Comparison of ENCODE assay signal across 20 cellular contexts in the genomic region with DNA sequence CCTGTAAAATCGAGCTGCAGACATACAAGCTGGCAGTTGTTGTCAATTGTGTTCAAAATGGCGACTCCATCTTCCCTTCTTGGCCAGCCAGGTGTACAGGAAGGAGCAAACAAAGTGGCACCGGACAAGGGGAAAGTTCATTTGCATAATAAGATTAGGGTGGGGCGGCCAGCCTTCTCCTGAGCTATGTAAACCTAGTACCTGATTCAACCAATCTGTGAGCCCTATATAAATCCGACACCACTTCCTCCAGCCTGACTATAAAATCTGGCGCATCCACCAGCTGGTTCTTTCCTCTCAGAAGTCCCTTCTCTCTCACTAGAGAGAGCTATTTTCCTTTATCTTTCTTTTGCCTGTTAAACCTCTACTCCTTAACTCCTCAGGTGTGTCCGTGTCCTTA. TPM values are rescaled to one million over a fixed set of nuclear protein-coding genes. Genes with fewer than 3 reads are reported as not detected.
DNase-seq lines count a peak whose midpoint lies in the region; ATAC-seq, FAIRE-seq and TF ChIP-seq lines count a peak whose summit lies in the region.
"Had no signal": no experiment of that assay in that cellular context is flagged by ENCODE, and none has a peak within 500 bp of the region (broad histone marks: within the 10 kb centered on the region; RNA-seq: fewer than 3 reads in every experiment).

No MANE protein-coding gene starts in this region.

- TF ChIP-seq RAD21 in liver (IDR thresholded peaks at IDR 0.05) (peak; percentile 9 to 28), K562 (CRISPR knock-in tag; conservative IDR thresholded peaks at IDR 0.05 in 1 of 2, IDR thresholded peaks at IDR 0.05 in 1 of 2) (peak; percentile 67 to 77)

- CTCF ChIA-PET in K562 (lab: Yijun Ruan, JAX; ENCODE audit: low intra/inter-chr PET ratio), result interaction anchor here (0.7 kb wide), 1 partner anchor 98 kb away, joined by 3 read pairs; no protein-coding TSS in a partner anchor

- H4K20me1 ChIP-seq in K562 (replicated peaks; ENCODE audit: control insufficient read depth, insufficient read depth, low read length), result no peaks in the 10 kb centered on the region

- no peaks in the 10 kb centered on the region for H3K9me1 ChIP-seq in K562 (ENCODE audit: control insufficient read depth, insufficient read depth, low read length)

- H3K4me2 ChIP-seq in K562 (ENCODE audit: insufficient read depth, low read length), result no peak overlapping the region
- H3K4me2 ChIP-seq: SK-N-SH had no signal

- in situ Hi-C loops in K562 (cut with MboI), result no loop called here

- TF ChIP-seq POLR2A in right lobe of liver (IDR thresholded peaks at IDR 0.05) (no peak), K562 (conservative IDR thresholded peaks at IDR 0.05) (no peak)

- H3K4me3 ChIP-seq in liver (ENCODE audit: low read depth in 1 of 3, low read length in 3 of 3) (no peak overlapping the region), right lobe of liver (no peak overlapping the region), K562 (no peak overlapping the region)
- H3K4me3 ChIP-seq: GM12878, pancreas, upper lobe of left lung had no signal

- POLR2A ChIA-PET in K562 (lab: Yijun Ruan, JAX), result interaction anchor here (0.6 to 1.7 kb wide), 3 partner anchors 8 to 42 kb away, joined by 3 to 6 read pairs (median 4); a partner anchor contains a TSS

- BruUV-seq in K562 (replicated peaks; lab: Mats Ljungman, UMichigan), result no TSS peak

- FAIRE-seq in K562 (lab: Jason Lieb, UNC), result peak; percentile 40
- FAIRE-seq: GM12878, islet of Langerhans, pancreas had no signal

- DNase-seq in right lobe of liver (no peak), NCI-H510A (lab: John Stamatoyannopoulos, UW) (peak; percentile 32), K562 (ENCODE audit: extremely low read depth in 1 of 4, low spot score in 3 of 4) (peak in 2 of 4 experiments; percentile 30 to 55), dedifferentiated amniotic fluid mesenchymal stem cell (ENCODE audit: extremely low spot score) (no peak), EL (no peak), pons (ENCODE audit: low spot score) (no peak)
- DNase-seq: activated effector memory CD4-positive, alpha-beta T cell treated with anti-CD3 and anti-CD28 coated beads, Interleukin-2, amount 50 U/mL, for 16 hours; DND-41; erythroblast; H9; KBM-7; NCI-H1694 treated with DMSO at 0.1 percent for 48 hours; pancreas; SK-N-SH; stimulated activated naive CD4-positive, alpha-beta T cell; upper lobe of left lung had no signal

- intact Hi-C loops in right lobe of liver (cut with DNase I) (no loop called here), K562 (cut with micrococcal nuclease) (loop anchor here (5.0 kb wide), 3 partner anchors 80 to 375 kb away; no protein-coding TSS in a partner anchor)

- TF ChIP-seq CTCF in liver (IDR thresholded peaks at IDR 0.05; ENCODE audit: low read depth, low read length, missing input control) (no peak), right lobe of liver (IDR thresholded peaks at IDR 0.05) (no peak), K562 (IDR thresholded peaks at IDR 0.05 in 2 of 3, conservative IDR thresholded peaks at IDR 0.05 in 1 of 3; ENCODE audit: insufficient read depth in 2 of 3, low read depth in 1 of 3, low read length in 3 of 3) (peak; percentile 33 to 58 (median 36); a peak in 3 of 6 replicates)

- no peaks in the 10 kb centered on the region for H3K4me1 ChIP-seq in liver (ENCODE audit: control insufficient read depth in 4 of 4, insufficient read depth in 4 of 4, low read length in 3 of 4)
- H3K4me1 ChIP-seq in right lobe of liver, result no peaks in the 10 kb centered on the region
- peaks cover 0 to 3% of the 10 kb centered on the region in 2 experiments; a peak in 1 of 5 replicates for H3K4me1 ChIP-seq in K562 (replicated peaks in 1 of 2; ENCODE audit: control insufficient read depth in 2 of 2, insufficient read depth in 2 of 2, low read length in 2 of 2)
- H3K4me1 ChIP-seq: pancreas, upper lobe of left lung had no signal

- H3K27ac ChIP-seq in liver (ENCODE audit: low read depth in 1 of 2, low read length in 2 of 2) (no peak overlapping the region), right lobe of liver (no peak overlapping the region), K562 (ENCODE audit: extremely low read depth, low read depth, low read length) (no peak overlapping the region)
- H3K27ac ChIP-seq: pancreas, upper lobe of left lung had no signal

- peak overlapping the region; percentile 67 for H2AFZ ChIP-seq in K562 (ENCODE audit: low read depth, low read length)

- TF ChIP-seq EP300 in K562 (IDR thresholded peaks at IDR 0.05; ENCODE audit: low read length), result no peak

- WGBS in liver, result 72% methylated on average over 7 of the region's 7 CpGs
- 37% methylated on average over 5 of the region's 7 CpGs for WGBS in right lobe of liver (ENCODE audit: insufficient coverage, low coverage, low lambda C conversion rate, missing lambda C conversion rate)
- WGBS in K562 (ENCODE audit: insufficient coverage, low coverage, missing lambda C conversion rate), result 33% methylated on average over 6 of the region's 7 CpGs

- H3K9ac ChIP-seq in liver (ENCODE audit: low read depth in 1 of 2, low read length in 2 of 2) (no peak overlapping the region), K562 (ENCODE audit: insufficient read depth in 1 of 2, low read depth in 2 of 2, low read length in 2 of 2) (no peak overlapping the region)
- H3K9ac ChIP-seq: SK-N-SH had no signal

- H3K36me3 ChIP-seq in liver (ENCODE audit: control insufficient read depth in 4 of 4, insufficient read depth in 3 of 4, low read depth in 1 of 4, low read length in 3 of 4) (no peaks in the 10 kb centered on the region), right lobe of liver (no peaks in the 10 kb centered on the region), K562 (ENCODE audit: control insufficient read depth, insufficient read depth, low read length) (0 out of 3 replicates have a peak, but pooled peaks cover 3% of the 10 kb centered on the region)
- H3K36me3 ChIP-seq: pancreas, upper lobe of left lung had no signal

- H3K79me2 ChIP-seq in K562 (ENCODE audit: control insufficient read depth, insufficient read depth, low read length), result no peaks in the 10 kb centered on the region

- ATAC-seq in right lobe of liver, result no peak
- ATAC-seq in K562, result peak; percentile 87
- ATAC-seq in HG03045 (IDR thresholded peaks at IDR 0.05; ENCODE audit: unreplicated experiment), result no peak
- ATAC-seq: GM12878, pancreas had no signal

- H3K27me3 ChIP-seq in liver (ENCODE audit: control insufficient read depth in 4 of 4, insufficient read depth in 4 of 4, low read length in 3 of 4), result no peaks in the 10 kb centered on the region
- no peaks in the 10 kb centered on the region for H3K27me3 ChIP-seq in right lobe of liver
- H3K27me3 ChIP-seq in K562 (ENCODE audit: control insufficient read depth in 2 of 2, insufficient read depth in 2 of 2, low read length in 2 of 2), result no peaks in the 10 kb centered on the region
- H3K27me3 ChIP-seq: pancreas, upper lobe of left lung had no signal

- H3K9me3 ChIP-seq in liver (ENCODE audit: control insufficient read depth in 4 of 4, low read length in 3 of 4), result no peaks in the 10 kb centered on the region
- no peaks in the 10 kb centered on the region for H3K9me3 ChIP-seq in right lobe of liver
- H3K9me3 ChIP-seq in K562 (replicated peaks; ENCODE audit: control insufficient read depth, insufficient read depth, low read depth, low read length), result peaks cover 3% of the 10 kb centered on the region; the same call in 1 of the 2 replicates
- H3K9me3 ChIP-seq: pancreas, SK-N-SH, upper lobe of left lung had no signal

TF ChIP-seq in liver, 16 proteins besides CTCF, POLR2A, EP300 and RAD21 (continues in another document):
- no peak for TF ChIP-seq TAF1 (conservative IDR thresholded peaks at IDR 0.05)
- no peak for TF ChIP-seq EGR1 (IDR thresholded peaks at IDR 0.05; ENCODE audit: low read depth in 2 of 2)
- TF ChIP-seq JUND (IDR thresholded peaks at IDR 0.05), result no peak
- TF ChIP-seq FOXA1 (IDR thresholded peaks at IDR 0.05), result no peak
- no peak for TF ChIP-seq HNF4A (conservative IDR thresholded peaks at IDR 0.05)

TF ChIP-seq in K562, 482 proteins besides CTCF, POLR2A, EP300 and RAD21 (continues in another document):
- TF ChIP-seq PHF21A (IDR thresholded peaks at IDR 0.05; ENCODE audit: borderline replicate concordance, low read depth), result peak; percentile 26; the same call in 1 of the 2 replicates
- TF ChIP-seq CHD4 (IDR thresholded peaks at IDR 0.05; ENCODE audit: insufficient read depth, insufficient replicate concordance, low read depth, low read length, poor library complexity, severe bottlenecking), result no peak
- TF ChIP-seq ARID2 (IDR thresholded peaks at IDR 0.05), result 0 out of 2 replicates have a peak, but pooled peaks have one; percentile 33
- no peak for TF ChIP-seq ZKSCAN3 (CRISPR knock-in tag; IDR thresholded peaks at IDR 0.05)
- TF ChIP-seq SNRNP70 (optimal IDR thresholded peaks at IDR 0.05; ENCODE audit: low read depth, low read length), result no peak
- TF ChIP-seq RUNX1 (IDR thresholded peaks at IDR 0.05; ENCODE audit: low read depth), result no peak
- TF ChIP-seq KLF13 (tag; IDR thresholded peaks at IDR 0.05; ENCODE audit: borderline replicate concordance, low read depth), result no peak
- peak; percentile 63; the same call in 1 of the 2 replicates for TF ChIP-seq ZEB2 (IDR thresholded peaks at IDR 0.05)
- 0 out of 4 replicates have a peak, but pooled peaks of 1 of the 2 experiments have one; percentile 13 for TF ChIP-seq NRF1 (conservative IDR thresholded peaks at IDR 0.05 in 1 of 2, IDR thresholded peaks at IDR 0.05 in 1 of 2)
- no peak for TF ChIP-seq ZNF253 (CRISPR knock-in tag; conservative IDR thresholded peaks at IDR 0.05)
- no peak for TF ChIP-seq OTX1 (CRISPR knock-in tag; IDR thresholded peaks at IDR 0.05)

RNA-seq across cellular contexts. Expression of a gene that starts 8.1 kb away (rescaled TPM):
- total RNA-seq in liver (10 to 100 TPM; 71.3 to 89.0 TPM), right lobe of liver (10 to 100 TPM; 31.8 to 47.2 (median 37.1) TPM), K562 (2014; rRNA removed) (133 and 145 TPM in 2 replicates), K562 (2014; rRNA removed; fragmentation: Illumina TruSeq; extraction: Trizol) (184 and 207 TPM in 2 replicates), K562 (2015; rRNA removed; fragmentation: Illumina TruSeq; extraction: Trizol) (161 and 170 TPM in 2 replicates), K562 (2021) (128 and 140 TPM in 2 replicates)
- polyA plus RNA-seq in liver (10 to 100 TPM; 32.7 to 33.1 TPM), K562 (2011; rRNA removed) (131 and 175 TPM in 2 replicates), K562 (2014; fragmentation: Illumina TruSeq; extraction: Trizol) (117 and 121 TPM in 2 replicates), K562 (2014; fragmentation: Nextera tagmentation; extraction: Ambion mirVana) (100 to 1,000 TPM; 101 to 199 TPM), K562 (2014; rRNA removed) (115 and 120 TPM in 2 replicates)
- 82.7 and 242 TPM in 2 replicates for total RNA-seq in K562 (2011; cell fraction: chromatin; rRNA removed; ENCODE audit: low replicate concordance)
- 27.5 and 35.5 TPM in 2 replicates for total RNA-seq in K562 (2011; cell fraction: nucleolus; rRNA removed)
- 68.2 and 121 TPM in 2 replicates for total RNA-seq in K562 (2011; cell fraction: nucleoplasm; rRNA removed)
- polyA plus RNA-seq in K562 (2011; cell fraction: cytosol; rRNA removed), result 34.0 and 60.3 TPM in 2 replicates
- polyA plus RNA-seq in K562 (2011; cell fraction: nucleus; rRNA removed), result 57.7 and 92.5 TPM in 2 replicates
- 75.8 and 104 TPM in 2 replicates for polyA plus RNA-seq in K562 (2012)
- 345 and 377 TPM in 2 replicates for polyA minus RNA-seq in K562 (2011; rRNA and poly(A)+ RNA removed)
- polyA minus RNA-seq in K562 (2011; cell fraction: cytosol; rRNA and poly(A)+ RNA removed), result 82.5 and 96.0 TPM in 2 replicates
- polyA minus RNA-seq in K562 (2011; cell fraction: nucleus; rRNA and poly(A)+ RNA removed), result 84.1 and 152 TPM in 2 replicates

Comparison
In these comparisons a context has a peak if more than half of its experiments do, and no peak if none do; other contexts are left out.
1. CTCF ChIP-seq: peak in K562 (3 of 3); none in liver (single experiment) and right lobe of liver (0 of 4).